ENCODE assay signal across 8 cellular contexts in the genomic region with DNA sequence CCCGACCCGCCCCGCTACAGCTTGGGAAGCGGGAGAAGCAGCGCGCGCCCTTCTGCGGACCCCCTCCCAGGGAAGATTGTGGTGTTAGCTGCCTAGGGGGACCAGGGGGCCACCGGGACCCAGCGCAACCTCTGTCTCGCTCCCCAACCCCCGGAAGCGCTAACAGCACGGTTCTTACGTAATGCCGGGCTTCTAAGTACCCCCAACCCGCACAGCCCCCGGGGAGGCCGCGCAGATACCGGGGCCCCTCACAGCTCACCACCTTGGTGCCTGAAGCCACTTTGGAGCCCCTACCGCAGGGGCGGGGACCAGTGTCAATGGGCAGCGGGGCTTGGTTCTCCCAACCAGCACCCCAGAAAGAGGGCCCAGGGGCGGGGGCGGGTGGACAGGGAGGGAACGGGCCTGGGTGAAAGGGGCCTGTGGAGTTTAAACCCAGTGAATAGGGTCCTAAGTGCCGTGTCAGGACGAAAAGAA. TPM values are rescaled to one million over a fixed set of nuclear protein-coding genes. Genes with fewer than 3 reads are reported as not detected.
DNase-seq lines count a peak whose midpoint lies in the region; ATAC-seq and TF ChIP-seq lines count a peak whose summit lies in the region.

No MANE protein-coding gene starts in this region.

- peaks cover 9% of the 10 kb centered on the region for H3K4me1 ChIP-seq in HUES64 (ENCODE audit: insufficient read depth, low read length)
- peaks cover 13% of the 10 kb centered on the region for H3K4me1 ChIP-seq in iPS-15b (ENCODE audit: control insufficient read depth, insufficient read depth, low read length)
- peaks cover 20 to 32% (median 30%) of the 10 kb centered on the region in 6 donors for H3K4me1 ChIP-seq in spleen

- H3K9ac ChIP-seq in HUES64 (ENCODE audit: low read depth, low read length) (no peak overlapping the region), iPS-15b (ENCODE audit: low read depth, low read length) (no peak overlapping the region)

- H3K9me3 ChIP-seq in HUES64 (ENCODE audit: insufficient read depth, low read depth, low read length), result no peaks in the 10 kb centered on the region
- no peaks in the 10 kb centered on the region for H3K9me3 ChIP-seq in iPS-15b (ENCODE audit: control insufficient read depth, insufficient read depth, low read length)
- H3K9me3 ChIP-seq in spleen, result no peaks in the 10 kb centered on the region

- peak overlapping the region; percentile 71 for H3K4me3 ChIP-seq in HUES64 (ENCODE audit: low read length)
- H3K4me3 ChIP-seq in iPS-15b (ENCODE audit: low read depth, low read length), result peak overlapping the region; percentile 85
- H3K4me3 ChIP-seq in spleen, result peak overlapping the region; percentile 33 to 71 (median 43)

- H3K27ac ChIP-seq in HUES64 (ENCODE audit: low read depth, low read length) (no peak overlapping the region), angular gyrus (ENCODE audit: low read depth, low read length) (peak overlapping the region; percentile 97), spleen (peak overlapping the region in 4 of 8 donors; percentile 18 to 52 (median 34))

- H3K9me3 Mint-ChIP-seq in T-helper 2 cell treated with Interferon-gamma antibody and Interleukin-4, amounts not matched to agents 5 μg/mL and 100 μg/mL, for 36 hours, result no peaks in the 10 kb centered on the region

- H3K4me3 Mint-ChIP-seq in T-helper 2 cell treated with Interferon-gamma antibody and Interleukin-4, amounts not matched to agents 5 μg/mL and 100 μg/mL, for 36 hours, result no peak overlapping the region

- H3K27me3 Mint-ChIP-seq in T-helper 2 cell treated with Interferon-gamma antibody and Interleukin-4, amounts not matched to agents 5 μg/mL and 100 μg/mL, for 36 hours (ENCODE audit: low read depth), result peaks cover 65% of the 10 kb centered on the region

- TF ChIP-seq POLR2A in spleen (IDR thresholded peaks at IDR 0.05), result no peak

- under 1% methylated on average over 29 of the region's 29 CpGs for WGBS in HUES64
- 1 to 3% (median 2%) methylated on average over 24 to 29 of the region's 29 CpGs for WGBS in spleen, 5 donors

- no peak for ATAC-seq in HG02884 (IDR thresholded peaks at IDR 0.05; ENCODE audit: unreplicated experiment)

- H3K36me3 Mint-ChIP-seq in T-helper 2 cell treated with Interferon-gamma antibody and Interleukin-4, amounts not matched to agents 5 μg/mL and 100 μg/mL, for 36 hours (ENCODE audit: low read depth), result no peaks in the 10 kb centered on the region

- H3K36me3 ChIP-seq in HUES64 (ENCODE audit: insufficient read depth, low read length) (no peaks in the 10 kb centered on the region), iPS-15b (ENCODE audit: control insufficient read depth, insufficient read depth, low read length) (no peaks in the 10 kb centered on the region), spleen (no peaks in the 10 kb centered on the region)

- H3K4me1 Mint-ChIP-seq in T-helper 2 cell treated with Interferon-gamma antibody and Interleukin-4, amounts not matched to agents 5 μg/mL and 100 μg/mL, for 36 hours (ENCODE audit: low read depth), result peaks cover 2% of the 10 kb centered on the region

- TF ChIP-seq CTCF in spleen (IDR thresholded peaks at IDR 0.05 in 8 of 11, conservative IDR thresholded peaks at IDR 0.05 in 3 of 11), result no peak

- H3K27me3 ChIP-seq in HUES64 (ENCODE audit: insufficient read depth, low read length), result peaks cover 29% of the 10 kb centered on the region
- H3K27me3 ChIP-seq in iPS-15b (ENCODE audit: control insufficient read depth, insufficient read depth, low read length), result peaks cover 48% of the 10 kb centered on the region
- peaks cover 8 to 81% (median 43%) of the 10 kb centered on the region in 7 donors for H3K27me3 ChIP-seq in spleen (replicated peaks in 1 of 7)

- intact Hi-C loops in spleen (cut with DNase I; ENCODE audit: low total_unique reads), result no loop called here

- H3K27ac Mint-ChIP-seq in T-helper 2 cell treated with Interferon-gamma antibody and Interleukin-4, amounts not matched to agents 5 μg/mL and 100 μg/mL, for 36 hours, result no peak overlapping the region

- DNase-seq in spleen (no peak), DMS53 (lab: John Stamatoyannopoulos, UW) (no peak), middle frontal gyrus (ENCODE audit: extremely low spot score, low spot score) (no peak)
- DNase-seq in T-helper 2 cell treated with Interferon-gamma antibody and Interleukin-4, amounts not matched to agents 5 μg/mL and 100 μg/mL, for 36 hours (ENCODE audit: low spot score), result no peak

RNA-seq across cellular contexts. Expression of a gene that starts 0.3 kb away (rescaled TPM):
- 17.9 TPM for polyA plus RNA-seq in HUES64 (2013, experiment 1 of 2)
- polyA plus RNA-seq in HUES64 (2013, experiment 2 of 2), result 17.9 TPM
- total RNA-seq in spleen, result 1 to 10 TPM in 5 of 7 donors, under 1 TPM in 2; 0.77 to 2.4 (median 1.2) TPM
- under 1 TPM; 0.13 to 0.51 (median 0.15) TPM for polyA plus RNA-seq in spleen

RNA-seq across cellular contexts. Expression of a gene that starts 35.3 kb away (rescaled TPM):
- polyA plus RNA-seq in HUES64 (2013, experiment 1 of 2), result not detected
- polyA plus RNA-seq in HUES64 (2013, experiment 2 of 2), result not detected
- not detected for total RNA-seq in spleen
- not detected for polyA plus RNA-seq in spleen

RNA-seq across cellular contexts. Expression of a gene that starts 46.8 kb away (rescaled TPM):
- 0.65 TPM for polyA plus RNA-seq in HUES64 (2013, experiment 1 of 2)
- 1.5 TPM for polyA plus RNA-seq in HUES64 (2013, experiment 2 of 2)
- total RNA-seq in spleen, result not detected
- not detected for polyA plus RNA-seq in spleen
